In genomic region chrX:72309297-72310071, GRCh38 we compare ENCODE assay signal across 8 cellular contexts. TPM values are rescaled to one million over a fixed set of nuclear protein-coding genes. Genes with fewer than 3 reads are reported as not detected.
DNase-seq lines count a peak whose midpoint lies in the region; ATAC-seq and TF ChIP-seq lines count a peak whose summit lies in the region.

No MANE protein-coding gene starts in this region.

- intact Hi-C loops in esophagus muscularis mucosa (cut with DNase I): loop anchor here (10.0 kb wide), 1 partner anchor 235 kb away; no protein-coding TSS in a partner anchor

- H3K9me3 ChIP-seq in CD4-positive, CD25-positive, alpha-beta regulatory T cell (ENCODE audit: control insufficient read depth in 2 of 2, low read length in 2 of 2): no peaks in the 10 kb centered on the region
- no peaks in the 10 kb centered on the region for H3K9me3 ChIP-seq in NT2/D1 (ENCODE audit: insufficient read depth, low read length)
- no peaks in the 10 kb centered on the region for H3K9me3 ChIP-seq in esophagus muscularis mucosa
- H3K9me3 ChIP-seq in neural progenitor cell (ENCODE audit: low read depth): no peaks in the 10 kb centered on the region

- H3K9me3 Mint-ChIP-seq in CD4-positive, CD25-positive, alpha-beta regulatory T cell: no peaks in the 10 kb centered on the region
- peaks cover 7% of the 10 kb centered on the region for H3K9me3 Mint-ChIP-seq in neural progenitor cell

- no peaks in the 10 kb centered on the region for H3F3A ChIP-seq in neural progenitor cell (ENCODE audit: low read depth)

- no peak for TF ChIP-seq CTCF in esophagus muscularis mucosa (IDR thresholded peaks at IDR 0.05)
- TF ChIP-seq CTCF in neural progenitor cell (IDR thresholded peaks at IDR 0.05): no peak
- TF ChIP-seq CTCF in omental fat pad (IDR thresholded peaks at IDR 0.05): no peak

- no peak for TF ChIP-seq POLR2A in esophagus muscularis mucosa (IDR thresholded peaks at IDR 0.05; ENCODE audit: low read depth)
- no peak for TF ChIP-seq POLR2A in GM18505 (IDR thresholded peaks at IDR 0.05; ENCODE audit: borderline replicate concordance, extremely low read depth, insufficient read depth, insufficient read length)

- H3K4me1 ChIP-seq in CD4-positive, CD25-positive, alpha-beta regulatory T cell (ENCODE audit: control insufficient read depth, insufficient read depth, low read length, poor library complexity, severe bottlenecking): peaks cover 37% of the 10 kb centered on the region
- H3K4me1 ChIP-seq in NT2/D1 (ENCODE audit: insufficient read depth, insufficient read length): no peaks in the 10 kb centered on the region
- H3K4me1 ChIP-seq in esophagus muscularis mucosa: peaks cover 21 to 66% (median 55%) of the 10 kb centered on the region in 4 donors
- H3K4me1 ChIP-seq in neural progenitor cell: no peaks in the 10 kb centered on the region

- H3K27ac Mint-ChIP-seq in CD4-positive, CD25-positive, alpha-beta regulatory T cell: no peak overlapping the region
- H3K27ac Mint-ChIP-seq in neural progenitor cell: no peak overlapping the region

- peak overlapping the region; percentile 7 for H3K4me3 ChIP-seq in CD4-positive, CD25-positive, alpha-beta regulatory T cell (ENCODE audit: low read depth, low read length)
- peak overlapping the region; percentile 3 for H3K4me3 ChIP-seq in NT2/D1 (ENCODE audit: insufficient read length, low read depth)
- peak overlapping the region; percentile 44 to 70 (median 53) for H3K4me3 ChIP-seq in esophagus muscularis mucosa
- peak overlapping the region; percentile 42 for H3K4me3 ChIP-seq in neural progenitor cell

- no peaks in the 10 kb centered on the region for H3K36me3 Mint-ChIP-seq in CD4-positive, CD25-positive, alpha-beta regulatory T cell
- H3K36me3 Mint-ChIP-seq in neural progenitor cell: no peaks in the 10 kb centered on the region

- H3K27me3 Mint-ChIP-seq in CD4-positive, CD25-positive, alpha-beta regulatory T cell: peaks cover 48% of the 10 kb centered on the region
- H3K27me3 Mint-ChIP-seq in neural progenitor cell (ENCODE audit: insufficient read depth, low read depth): peaks cover 24% of the 10 kb centered on the region

- no peak for DNase-seq in CD4-positive, CD25-positive, alpha-beta regulatory T cell
- DNase-seq in NT2/D1 (ENCODE audit: low read depth, low spot score) (no peak), esophagus muscularis mucosa (ENCODE audit: extremely low spot score) (no peak), neural progenitor cell (ENCODE audit: low spot score) (peak; percentile 24), omental fat pad (ENCODE audit: low spot score) (no peak)

- H3K27ac ChIP-seq in CD4-positive, CD25-positive, alpha-beta regulatory T cell (ENCODE audit: insufficient read depth, low read length, poor library complexity, severe bottlenecking): no peak overlapping the region
- H3K27ac ChIP-seq in esophagus muscularis mucosa (replicated peaks in 1 of 4) (no peak overlapping the region), neural progenitor cell (no peak overlapping the region)

- H3K79me2 ChIP-seq in neural progenitor cell (ENCODE audit: low read depth): no peaks in the 10 kb centered on the region

- H3K4me1 Mint-ChIP-seq in CD4-positive, CD25-positive, alpha-beta regulatory T cell: peaks cover 3 to 36% (median 10%) of the 10 kb centered on the region in 4 donors
- peaks cover 15% of the 10 kb centered on the region for H3K4me1 Mint-ChIP-seq in neural progenitor cell

- H2AFZ ChIP-seq in neural progenitor cell (replicated peaks): no peak overlapping the region

- no peak overlapping the region for H3K9ac ChIP-seq in NT2/D1 (ENCODE audit: insufficient read length, low read depth)
- no peak overlapping the region for H3K9ac ChIP-seq in neural progenitor cell

- peaks cover 3% of the 10 kb centered on the region for H4K20me1 ChIP-seq in neural progenitor cell (ENCODE audit: low read depth)

- no peak for ATAC-seq in CD4-positive, CD25-positive, alpha-beta regulatory T cell (ENCODE audit: low read depth in 2 of 2)
- no peak for ATAC-seq in omental fat pad (ENCODE audit: low FRiP score)
- no peak for ATAC-seq in GM18858 (IDR thresholded peaks at IDR 0.05; ENCODE audit: unreplicated experiment)
- ATAC-seq in GM18907 (IDR thresholded peaks at IDR 0.05; ENCODE audit: unreplicated experiment): no peak
- no peak for ATAC-seq in GM18505 (IDR thresholded peaks at IDR 0.05; ENCODE audit: unreplicated experiment)

- peaks cover 13% of the 10 kb centered on the region for H3K27me3 ChIP-seq in CD4-positive, CD25-positive, alpha-beta regulatory T cell (ENCODE audit: control insufficient read depth, insufficient read depth, low read length)
- peaks cover 62% of the 10 kb centered on the region for H3K27me3 ChIP-seq in NT2/D1 (ENCODE audit: insufficient read depth, insufficient read length)
- no peaks in the 10 kb centered on the region for H3K27me3 ChIP-seq in esophagus muscularis mucosa
- H3K27me3 ChIP-seq in neural progenitor cell: peaks cover 64% of the 10 kb centered on the region

- TF ChIP-seq EP300 in esophagus muscularis mucosa (IDR thresholded peaks at IDR 0.05): no peak

- H3K4me3 Mint-ChIP-seq in CD4-positive, CD25-positive, alpha-beta regulatory T cell: peak overlapping the region in 3 of 4 donors; percentile 56 to 84 (median 81)
- H3K4me3 Mint-ChIP-seq in neural progenitor cell: peak overlapping the region; percentile 74

- 26% methylated on average over 14 of the region's 15 CpGs for WGBS in esophagus muscularis mucosa

- H3K4me2 ChIP-seq in neural progenitor cell: peak overlapping the region; percentile 77

- H3K36me3 ChIP-seq in CD4-positive, CD25-positive, alpha-beta regulatory T cell (ENCODE audit: control insufficient read depth, insufficient read depth, low read length): no peaks in the 10 kb centered on the region
- no peaks in the 10 kb centered on the region for H3K36me3 ChIP-seq in NT2/D1 (ENCODE audit: insufficient read depth, insufficient read length, low read length)
- no peaks in the 10 kb centered on the region for H3K36me3 ChIP-seq in esophagus muscularis mucosa
- no peaks in the 10 kb centered on the region for H3K36me3 ChIP-seq in neural progenitor cell

RNA-seq across cellular contexts. Expression of gene CITED1, which starts 3.8 kb away (rescaled TPM):
- 1.4 TPM for total RNA-seq in CD4-positive, CD25-positive, alpha-beta regulatory T cell
- not detected for polyA plus RNA-seq in CD4-positive, CD25-positive, alpha-beta regulatory T cell
- total RNA-seq in esophagus muscularis mucosa: 1 to 10 TPM in 2 of 4 donors, under 1 TPM in 2; 0.45 to 1.8 (median 1.2) TPM
- total RNA-seq in neural progenitor cell (ENCODE audit: low replicate concordance): 0.69 and 1.9 TPM in 2 replicates
- 1 to 10 TPM in 2 of 4 donors, under 1 TPM in 1, not detected in 1; 0.60 to 5.0 (median 4.7) TPM for total RNA-seq in omental fat pad

RNA-seq across cellular contexts. Expression of gene RPS4X, which starts 32.4 kb away (rescaled TPM):
- 1,376 TPM for total RNA-seq in CD4-positive, CD25-positive, alpha-beta regulatory T cell
- polyA plus RNA-seq in CD4-positive, CD25-positive, alpha-beta regulatory T cell: 100 to 1,000 TPM; 478 to 996 (median 885) TPM
- total RNA-seq in esophagus muscularis mucosa: 1,000 to 10,000 TPM in 1 of 4 donors, 100 to 1,000 TPM in 3; 716 to 1,056 (median 798) TPM
- 973 and 1,345 TPM in 2 replicates for total RNA-seq in neural progenitor cell (ENCODE audit: low replicate concordance)
- 1,000 to 10,000 TPM in 2 of 4 donors, 100 to 1,000 TPM in 2; 603 to 1,148 (median 884) TPM for total RNA-seq in omental fat pad

Comparison
In these comparisons a context has a peak if more than half of its experiments do, and no peak if none do; other contexts are left out.
1. H3K4me3 ChIP-seq: peak in every context shown above with its lines; median percentile 53 in esophagus muscularis mucosa; 42 in neural progenitor cell; 7 in CD4-positive, CD25-positive, alpha-beta regulatory T cell; 3 in NT2/D1.